ENCODE assay signal across 1 cellular context in the genomic region with DNA sequence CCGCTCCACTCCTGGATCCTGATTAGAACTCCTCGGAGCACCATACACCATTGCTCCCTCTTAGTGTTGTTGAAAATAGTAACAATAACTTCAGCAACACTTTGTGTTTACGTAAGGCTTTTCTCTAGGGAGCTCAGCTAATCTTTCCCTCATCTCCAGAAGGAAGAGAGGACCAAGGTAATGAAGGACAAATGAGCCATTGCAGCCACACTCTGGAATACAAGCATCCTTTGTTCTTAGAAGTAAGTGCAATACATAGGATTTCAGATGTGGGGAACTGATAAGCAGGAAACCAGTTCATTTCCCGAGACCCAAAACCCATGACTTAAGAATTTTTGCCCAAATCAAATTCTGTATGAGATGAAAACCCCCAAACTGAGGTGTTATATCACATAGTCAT.
TF ChIP-seq lines count a peak whose summit lies in the region.

No MANE protein-coding gene starts in this region.

TF ChIP-seq in K562, 482 proteins besides CTCF, POLR2A, EP300 and RAD21:
- TF ChIP-seq TBP (optimal IDR thresholded peaks at IDR 0.05; ENCODE audit: low read depth, low read length), result no peak
- TF ChIP-seq, protein P1, sequence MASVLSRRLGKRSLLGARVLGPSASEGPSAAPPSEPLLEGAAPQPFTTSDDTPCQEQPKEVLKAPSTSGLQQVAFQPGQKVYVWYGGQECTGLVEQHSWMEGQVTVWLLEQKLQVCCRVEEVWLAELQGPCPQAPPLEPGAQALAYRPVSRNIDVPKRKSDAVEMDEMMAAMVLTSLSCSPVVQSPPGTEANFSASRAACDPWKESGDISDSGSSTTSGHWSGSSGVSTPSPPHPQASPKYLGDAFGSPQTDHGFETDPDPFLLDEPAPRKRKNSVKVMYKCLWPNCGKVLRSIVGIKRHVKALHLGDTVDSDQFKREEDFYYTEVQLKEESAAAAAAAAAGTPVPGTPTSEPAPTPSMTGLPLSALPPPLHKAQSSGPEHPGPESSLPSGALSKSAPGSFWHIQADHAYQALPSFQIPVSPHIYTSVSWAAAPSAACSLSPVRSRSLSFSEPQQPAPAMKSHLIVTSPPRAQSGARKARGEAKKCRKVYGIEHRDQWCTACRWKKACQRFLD (CRISPR knock-in tag; IDR thresholded peaks at IDR 0.05), result no peak
- TF ChIP-seq CCNT2 (IDR thresholded peaks at IDR 0.05; ENCODE audit: borderline replicate concordance, extremely low read depth, insufficient read length, low read depth, low read length), result no peak
- no peak for TF ChIP-seq SP2 (IDR thresholded peaks at IDR 0.05; ENCODE audit: extremely low read depth, low read depth, low read length, poor library complexity, severe bottlenecking)
- no peak for TF ChIP-seq FOXP1 (CRISPR knock-in tag; IDR thresholded peaks at IDR 0.05)
- no peak for TF ChIP-seq ZNF77 (CRISPR knock-in tag; IDR thresholded peaks at IDR 0.05)
- no peak for TF ChIP-seq POLR3G (IDR thresholded peaks at IDR 0.05; ENCODE audit: extremely low read depth, insufficient read length, insufficient replicate concordance)
- TF ChIP-seq, protein P2, sequence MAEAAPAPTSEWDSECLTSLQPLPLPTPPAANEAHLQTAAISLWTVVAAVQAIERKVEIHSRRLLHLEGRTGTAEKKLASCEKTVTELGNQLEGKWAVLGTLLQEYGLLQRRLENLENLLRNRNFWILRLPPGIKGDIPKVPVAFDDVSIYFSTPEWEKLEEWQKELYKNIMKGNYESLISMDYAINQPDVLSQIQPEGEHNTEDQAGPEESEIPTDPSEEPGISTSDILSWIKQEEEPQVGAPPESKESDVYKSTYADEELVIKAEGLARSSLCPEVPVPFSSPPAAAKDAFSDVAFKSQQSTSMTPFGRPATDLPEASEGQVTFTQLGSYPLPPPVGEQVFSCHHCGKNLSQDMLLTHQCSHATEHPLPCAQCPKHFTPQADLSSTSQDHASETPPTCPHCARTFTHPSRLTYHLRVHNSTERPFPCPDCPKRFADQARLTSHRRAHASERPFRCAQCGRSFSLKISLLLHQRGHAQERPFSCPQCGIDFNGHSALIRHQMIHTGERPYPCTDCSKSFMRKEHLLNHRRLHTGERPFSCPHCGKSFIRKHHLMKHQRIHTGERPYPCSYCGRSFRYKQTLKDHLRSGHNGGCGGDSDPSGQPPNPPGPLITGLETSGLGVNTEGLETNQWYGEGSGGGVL (CRISPR knock-in tag; IDR thresholded peaks at IDR 0.05), result no peak
- no peak for TF ChIP-seq ZNF431 (CRISPR knock-in tag; IDR thresholded peaks at IDR 0.05)
- TF ChIP-seq FOS (IDR thresholded peaks at IDR 0.05; ENCODE audit: extremely low read depth, insufficient read length), result no peak
- TF ChIP-seq POLR2H (tag; IDR thresholded peaks at IDR 0.05; ENCODE audit: low read depth), result no peak
- TF ChIP-seq POLR2B (IDR thresholded peaks at IDR 0.05; ENCODE audit: low read depth, partially characterized antibody), result no peak
- no peak for TF ChIP-seq SP1 (CRISPR knock-in tag; IDR thresholded peaks at IDR 0.05)
